Comparison of ENCODE assay signal across 13 cellular contexts in the genomic region with DNA sequence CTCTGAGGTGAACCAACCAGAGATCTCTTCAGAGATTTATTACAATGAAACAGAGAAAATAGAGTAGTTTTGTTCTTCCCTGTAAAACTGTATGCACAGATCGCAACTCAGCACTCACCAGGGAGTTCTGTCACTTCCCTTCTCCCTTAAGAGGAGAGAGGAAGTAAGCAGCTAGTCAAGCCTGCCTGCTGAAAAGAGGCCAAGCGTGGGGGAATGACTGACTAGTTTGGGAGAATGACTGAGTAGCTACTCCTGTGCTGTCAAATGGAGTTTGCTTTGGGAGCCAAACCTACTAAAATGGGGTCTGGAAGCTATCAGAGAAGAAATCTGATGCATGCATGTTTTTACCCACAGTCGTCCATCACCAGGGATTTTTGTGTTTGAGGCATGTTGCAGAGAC. TPM values are rescaled to one million over a fixed set of nuclear protein-coding genes. Genes with fewer than 3 reads are reported as not detected.
A peak's percentile ranks its signal among the peaks of the same experiment; 100 is the strongest.
DNase-seq lines count a peak whose midpoint lies in the region; ATAC-seq, FAIRE-seq and TF ChIP-seq lines count a peak whose summit lies in the region.
"Had no signal": no experiment of that assay in that cellular context is flagged by ENCODE, and none has a peak within 500 bp of the region (broad histone marks: within the 10 kb centered on the region; RNA-seq: fewer than 3 reads in every experiment).

No MANE protein-coding gene starts in this region.

- H2BK12ac ChIP-seq in H1 (ENCODE audit: low read depth, low read length): no peak overlapping the region

- H3K79me1 ChIP-seq in IMR-90 (ENCODE audit: low read depth in 1 of 2, low read length in 2 of 2) (no peaks in the 10 kb centered on the region), H1 (ENCODE audit: low read depth, low read length) (no peaks in the 10 kb centered on the region)

- H2BK5ac ChIP-seq in IMR-90 (ENCODE audit: low read depth, low read length, poor library complexity, severe bottlenecking) (no peak overlapping the region), H1 (ENCODE audit: low read depth, low read length) (no peak overlapping the region)

- peaks cover 5% of the 10 kb centered on the region for H3K27me3 ChIP-seq in IMR-90 (ENCODE audit: control insufficient read depth, insufficient read depth, low read length)
- no peaks in the 10 kb centered on the region for H3K27me3 ChIP-seq in H1 (replicated peaks in 1 of 4; ENCODE audit: control insufficient read depth in 3 of 4, extremely low read depth in 1 of 4, insufficient read depth in 3 of 4, low read length in 3 of 4)
- H3K27me3 ChIP-seq in osteoblast (ENCODE audit: insufficient read depth, low read length): peaks cover 13% of the 10 kb centered on the region
- no peaks in the 10 kb centered on the region for H3K27me3 ChIP-seq in ovary

- intact Hi-C loops in IMR-90 (cut with micrococcal nuclease) (loop anchor here (5.0 to 10.0 kb wide), 4 partner anchors 92 to 867 kb away; no protein-coding TSS in a partner anchor), ovary (cut with DNase I) (no loop called here)

- in situ Hi-C loops in IMR-90 (cut with MboI; ENCODE audit: low sequenced_read_pairs) (no loop called here), GM13976 (cut with MboI; ENCODE audit: low sequenced_read_pairs, unreplicated experiment) (no loop called here)

- H2AFZ ChIP-seq in IMR-90 (replicated peaks; ENCODE audit: low read length, poor library complexity) (peak overlapping the region; percentile 63), H1 (ENCODE audit: low read length) (peak overlapping the region; percentile 59; the same call in 1 of the 2 replicates), osteoblast (ENCODE audit: low read length) (peak overlapping the region; percentile 4)

- no peak overlapping the region for H3K23ac ChIP-seq in IMR-90 (ENCODE audit: low read depth, low read length)
- H3K23ac ChIP-seq in H1 (ENCODE audit: insufficient read length): no peak overlapping the region

- H3K56ac ChIP-seq in IMR-90 (ENCODE audit: extremely low read depth, insufficient read depth, low read length): no peak overlapping the region
- no peak overlapping the region for H3K56ac ChIP-seq in H1 (replicated peaks; ENCODE audit: insufficient read length, low read depth, low read length)

- H3K4me3 ChIP-seq in IMR-90 (ENCODE audit: insufficient read depth, low read depth, low read length) (no peak overlapping the region), H1 (ENCODE audit: extremely low read depth in 1 of 4, insufficient read depth in 2 of 4, low read depth in 3 of 4, low read length in 4 of 4) (no peak overlapping the region), osteoblast (ENCODE audit: insufficient read depth, low read length) (peak overlapping the region; percentile 32), ovary (no peak overlapping the region)

- H3K27ac ChIP-seq in IMR-90 (ENCODE audit: insufficient read depth, low read length) (no peak overlapping the region), H1 (ENCODE audit: low read depth, low read length) (no peak overlapping the region), osteoblast (ENCODE audit: low read depth, low read length) (no peak overlapping the region), ovary (no peak overlapping the region)

- TF ChIP-seq CTCF in IMR-90 (conservative IDR thresholded peaks at IDR 0.05; ENCODE audit: low read depth, low read length) (no peak), H1 (IDR thresholded peaks at IDR 0.05; ENCODE audit: control extremely low read depth in 1 of 3, insufficient read depth in 1 of 3, low read depth in 1 of 3, low read length in 3 of 3) (no peak), osteoblast (IDR thresholded peaks at IDR 0.05; ENCODE audit: extremely low read depth, low read depth, low read length) (no peak), ovary (IDR thresholded peaks at IDR 0.05) (no peak), GM13976 (IDR thresholded peaks at IDR 0.05; ENCODE audit: borderline replicate concordance, control extremely low read depth, extremely low read depth, insufficient read depth, missing control alignments) (no peak)

- no peak overlapping the region for H2AK9ac ChIP-seq in IMR-90 (replicated peaks; ENCODE audit: low read depth, low read length, poor library complexity)

- no peak for TF ChIP-seq EP300 in H1 (IDR thresholded peaks at IDR 0.05; ENCODE audit: borderline replicate concordance in 1 of 2, low read depth in 2 of 2, low read length in 2 of 2)
- no peak for TF ChIP-seq EP300 in ovary (IDR thresholded peaks at IDR 0.05)

- TF ChIP-seq RAD21 in IMR-90 (IDR thresholded peaks at IDR 0.05; ENCODE audit: low read length) (no peak), H1 (IDR thresholded peaks at IDR 0.05 in 1 of 2, conservative IDR thresholded peaks at IDR 0.05 in 1 of 2; ENCODE audit: low read depth in 2 of 2, low read length in 2 of 2) (no peak)

- H3K4me2 ChIP-seq in IMR-90 (ENCODE audit: low read depth, low read length) (no peak overlapping the region), H1 (ENCODE audit: insufficient read depth in 1 of 2, low read depth in 2 of 2, low read length in 2 of 2) (peak overlapping the region in 1 of 2 experiments; percentile 13; a peak in 1 of 4 replicates), osteoblast (ENCODE audit: insufficient read depth, low read length) (peak overlapping the region; percentile 11)

- WGBS in IMR-90 (ENCODE audit: extremely low coverage in 2 of 2, insufficient read length in 1 of 2), 2 experiments: no CpG with 5 or more reads among the region's 3 CpGs
- WGBS in H1 (ENCODE audit: extremely low coverage in 1 of 2, insufficient coverage in 1 of 2, insufficient read length in 1 of 2, insufficient replicate concordance in 2 of 2, low coverage in 1 of 2, low lambda C conversion rate in 2 of 2, missing lambda C conversion rate in 1 of 2), 2 experiments: 39% methylated on average over 3 of the region's 3 CpGs; no CpG with 5 or more reads in 1 of the 2 experiments
- 21 to 25% (median 24%) methylated on average over 3 of the region's 3 CpGs for WGBS in ovary, 3 donors

- no peak overlapping the region for H4K91ac ChIP-seq in IMR-90 (ENCODE audit: insufficient read depth, low read depth, low read length)
- no peak overlapping the region for H4K91ac ChIP-seq in H1 (replicated peaks; ENCODE audit: insufficient read length, low read length)

- H2BK15ac ChIP-seq in IMR-90 (ENCODE audit: low read depth, low read length): no peak overlapping the region
- H2BK15ac ChIP-seq in H1 (ENCODE audit: low read length): no peak overlapping the region

- no peaks in the 10 kb centered on the region for H3K23me2 ChIP-seq in H1 (ENCODE audit: low read depth, low read length)

- POLR2A ChIA-PET in IMR-90 (lab: Charles Lee; ENCODE audit: unreplicated experiment): no interaction called here
- POLR2A ChIA-PET in H1 (lab: Charles Lee; ENCODE audit: partially characterized antibody): no interaction called here

- CTCF ChIA-PET in IMR-90 (lab: Yijun Ruan, JAX): no interaction called here
- CTCF ChIA-PET in H1 (lab: Charles Lee; ENCODE audit: partially characterized antibody): interaction anchor here (0.6 kb wide), 1 partner anchor 23 kb away, joined by 3 read pairs; no protein-coding TSS in a partner anchor

- DNase-seq in GM12892 (ENCODE audit: insufficient read length): no peak
- peak; percentile 14 for DNase-seq in IMR-90
- DNase-seq in H1 (ENCODE audit: low read depth in 1 of 2, low spot score in 2 of 2): no peak
- no peak for DNase-seq in osteoblast (ENCODE audit: insufficient read length, low spot score, missing footprints)
- no peak for DNase-seq in ovary
- no peak for DNase-seq in urothelium cell line (ENCODE audit: low spot score)
- no peak for DNase-seq in GM13976 (ENCODE audit: low spot score)
- DNase-seq in NCI-H1092 (lab: John Stamatoyannopoulos, UW): no peak
- DNase-seq: effector memory CD4-positive, alpha-beta T cell; NCI-H748 treated with DMSO at 0.1 percent for 48 hours; stimulated activated CD4-positive, alpha-beta T cell treated with anti-CD3 and anti-CD28 coated beads, Interleukin-2, amount 100 ng/mL, for 24 hours; stimulated activated naive CD8-positive, alpha-beta T cell treated with anti-CD3 and anti-CD28 coated beads, Interleukin-15, amount 100 ng/mL, for 72 hours; T-cell had no signal

- no peaks in the 10 kb centered on the region for H3K4me1 ChIP-seq in IMR-90 (ENCODE audit: control insufficient read depth, insufficient read depth, low read length)
- peaks cover 0 to 5% (median 0%) of the 10 kb centered on the region in 4 experiments; a peak in 1 of 7 replicates for H3K4me1 ChIP-seq in H1 (replicated peaks in 1 of 4; ENCODE audit: control insufficient read depth in 3 of 4, insufficient read depth in 4 of 4, low read length in 3 of 4)
- H3K4me1 ChIP-seq in osteoblast (ENCODE audit: insufficient read depth, low read length): no peaks in the 10 kb centered on the region
- H3K4me1 ChIP-seq in ovary (ENCODE audit: insufficient read depth): no peaks in the 10 kb centered on the region

- H3K79me2 ChIP-seq in H1 (ENCODE audit: control insufficient read depth in 1 of 2, insufficient read depth in 2 of 2, low read length in 2 of 2) (no peaks in the 10 kb centered on the region), osteoblast (ENCODE audit: insufficient read depth, low read length) (no peaks in the 10 kb centered on the region)

- H2AK5ac ChIP-seq in IMR-90 (ENCODE audit: low read depth, low read length): no peak overlapping the region
- H2AK5ac ChIP-seq in H1 (ENCODE audit: low read depth, low read length): no peak overlapping the region

- peak; percentile 30 for FAIRE-seq in GM12892 (lab: Jason Lieb, UNC)
- no peak for FAIRE-seq in H1 (lab: Jason Lieb, UNC)
- FAIRE-seq in urothelium cell line (lab: Jason Lieb, UNC): no peak

- peak overlapping the region; percentile 20; the same call in 1 of the 2 replicates for H4K5ac ChIP-seq in IMR-90 (ENCODE audit: low read depth, low read length)
- H4K5ac ChIP-seq in H1 (ENCODE audit: insufficient read length, low read depth, low read length): no peak overlapping the region

- TF ChIP-seq POLR2A in GM12892 (IDR thresholded peaks at IDR 0.05; ENCODE audit: low read depth, low read length): no peak
- TF ChIP-seq POLR2A in IMR-90 (IDR thresholded peaks at IDR 0.05; ENCODE audit: low read depth, low read length): no peak
- TF ChIP-seq POLR2A in H1 (IDR thresholded peaks at IDR 0.05; ENCODE audit: control extremely low read depth in 1 of 2, low read depth in 2 of 2, low read length in 2 of 2): no peak
- TF ChIP-seq POLR2A in ovary (IDR thresholded peaks at IDR 0.05): no peak

- ATAC-seq in IMR-90 (ENCODE audit: low read depth): no peak
- ATAC-seq: stimulated activated naive CD8-positive, alpha-beta T cell treated with anti-CD3 and anti-CD28 coated beads, Interleukin-15, amount 100 ng/mL, for 72 hours; T-cell had no signal

- H3K36me3 ChIP-seq in IMR-90 (ENCODE audit: control insufficient read depth, insufficient read depth, low read length) (no peaks in the 10 kb centered on the region), H1 (ENCODE audit: control insufficient read depth in 2 of 4, insufficient read depth in 4 of 4, low read length in 3 of 4) (no peaks in the 10 kb centered on the region), osteoblast (ENCODE audit: insufficient read depth, low read length) (no peaks in the 10 kb centered on the region), ovary (no peaks in the 10 kb centered on the region)

- H3K9me1 ChIP-seq in IMR-90 (ENCODE audit: insufficient read depth, low read length): no peaks in the 10 kb centered on the region

- H4K8ac ChIP-seq in IMR-90 (ENCODE audit: low read depth in 2 of 2, low read length in 2 of 2) (peak overlapping the region in 1 of 2 experiments; percentile 38; a peak in 1 of 4 replicates), H1 (ENCODE audit: extremely low read depth, insufficient read depth, low read length) (no peak overlapping the region)

- H4K20me1 ChIP-seq in IMR-90 (ENCODE audit: insufficient read depth, low read length): no peaks in the 10 kb centered on the region
- H4K20me1 ChIP-seq in H1 (replicated peaks in 1 of 2; ENCODE audit: control insufficient read depth in 1 of 2, insufficient read depth in 2 of 2, low read length in 2 of 2): no peaks in the 10 kb centered on the region
- H4K20me1 ChIP-seq in osteoblast (ENCODE audit: insufficient read depth, low read length): no peaks in the 10 kb centered on the region

- H3K18ac ChIP-seq in IMR-90 (ENCODE audit: low read depth, low read length) (no peak overlapping the region), H1 (ENCODE audit: extremely low read depth, low read length) (no peak overlapping the region)

- no peak overlapping the region for H3K4ac ChIP-seq in IMR-90 (ENCODE audit: low read depth, low read length)
- no peak overlapping the region for H3K4ac ChIP-seq in H1 (replicated peaks; ENCODE audit: insufficient read length, low read depth, low read length)

- H2BK20ac ChIP-seq in IMR-90 (ENCODE audit: low read depth, low read length): no peak overlapping the region
- no peak overlapping the region for H2BK20ac ChIP-seq in H1 (ENCODE audit: low read length)

- no TSS peak for BruUV-seq in IMR-90 (replicated peaks; lab: Mats Ljungman, UMichigan)

- H2BK120ac ChIP-seq in IMR-90 (ENCODE audit: low read depth, low read length): no peak overlapping the region
- no peak overlapping the region for H2BK120ac ChIP-seq in H1 (replicated peaks; ENCODE audit: low read depth, low read length)

- no peak overlapping the region for H3K9ac ChIP-seq in IMR-90 (ENCODE audit: low read depth, low read length)
- H3K9ac ChIP-seq in H1 (replicated peaks in 1 of 4; ENCODE audit: extremely low read depth in 1 of 4, low read depth in 3 of 4, low read length in 3 of 4): no peak overlapping the region

- H3K9me3 ChIP-seq in IMR-90 (ENCODE audit: control insufficient read depth, insufficient read depth, low read length): 0 out of 2 replicates have a peak, but pooled peaks cover 2% of the 10 kb centered on the region
- no peaks in the 10 kb centered on the region for H3K9me3 ChIP-seq in H1 (ENCODE audit: insufficient read depth in 2 of 2, low read depth in 1 of 2, low read length in 1 of 2)
- H3K9me3 ChIP-seq in osteoblast (ENCODE audit: low read depth, low read length): no peaks in the 10 kb centered on the region
- H3K9me3 ChIP-seq in ovary: no peaks in the 10 kb centered on the region

- no peak overlapping the region for H3K14ac ChIP-seq in IMR-90 (replicated peaks; ENCODE audit: low read depth, low read length)
- H3K14ac ChIP-seq in H1 (ENCODE audit: insufficient read length): no peak overlapping the region

- dilution Hi-C loops in IMR-90 (cut with HindIII; ENCODE audit: low sequenced_read_pairs, unreplicated experiment): no loop called here

RNA-seq across cellular contexts. Expression of gene LHFPL1, which starts 54.5 kb away (rescaled TPM):
- polyA plus RNA-seq in GM12892 (2012; ENCODE audit: missing spikeins): 0.25 TPM
- total RNA-seq in IMR-90 (2012; rRNA removed) (0.83 and 1.1 TPM in 2 replicates), osteoblast (not detected in 2 replicates), ovary (under 1 TPM in 5 of 7 donors, not detected in 2; 0.27 to 0.66 (median 0.32) TPM)
- polyA plus RNA-seq in IMR-90 (2012; rRNA removed) (0.29 and 0.32 TPM in 2 replicates), H1 (2011; rRNA removed) (0.86 and 1.1 TPM in 2 replicates), ovary (under 1 TPM; 0.10 to 0.45 TPM)
- 0.18 and 0.22 TPM in 2 replicates for polyA plus RNA-seq in IMR-90 (2012; cell fraction: cytosol; rRNA removed)
- 0.11 and 0.17 TPM in 2 replicates for polyA plus RNA-seq in IMR-90 (2012; cell fraction: nucleus; rRNA removed; ENCODE audit: low replicate concordance)
- 2.0 and 2.3 TPM in 2 replicates for total RNA-seq in H1 (2021; fragmentation: NEBNext Ultra II Directional; extraction: Animal tissue kit (Norgen Biotek cat#: 25700))
- polyA plus RNA-seq in H1 (2011; cell fraction: cytosol; rRNA removed): 1.2 TPM
- polyA plus RNA-seq in H1 (2011; cell fraction: nucleus; rRNA removed): 1.3 TPM
- 0.76 to 1.5 TPM (median 1.1 TPM) in 4 replicates for polyA plus RNA-seq in H1 (2012, experiment 1 of 2)
- polyA plus RNA-seq in H1 (2012, experiment 2 of 2): not detected
- polyA plus RNA-seq in H1 (2013, experiment 1 of 2): 0.91 TPM
- polyA plus RNA-seq in H1 (2013, experiment 2 of 2): 0.98 TPM
- 6.6 and 6.8 TPM in 2 replicates for polyA minus RNA-seq in H1 (2011; rRNA and poly(A)+ RNA removed)
- polyA minus RNA-seq in H1 (2011; cell fraction: cytosol; rRNA and poly(A)+ RNA removed): 2.4 TPM
- 8.3 TPM for polyA minus RNA-seq in H1 (2011; cell fraction: nucleus; rRNA and poly(A)+ RNA removed)

Comparison
In these comparisons a context has a peak if more than half of its experiments do, and no peak if none do; other contexts are left out.
1. H2AFZ ChIP-seq: peak in every context shown above with its lines; median percentile 63 in IMR-90; 59 in H1; 4 in osteoblast.